16 cellular contexts compared by ENCODE assay signal in the genomic region with DNA sequence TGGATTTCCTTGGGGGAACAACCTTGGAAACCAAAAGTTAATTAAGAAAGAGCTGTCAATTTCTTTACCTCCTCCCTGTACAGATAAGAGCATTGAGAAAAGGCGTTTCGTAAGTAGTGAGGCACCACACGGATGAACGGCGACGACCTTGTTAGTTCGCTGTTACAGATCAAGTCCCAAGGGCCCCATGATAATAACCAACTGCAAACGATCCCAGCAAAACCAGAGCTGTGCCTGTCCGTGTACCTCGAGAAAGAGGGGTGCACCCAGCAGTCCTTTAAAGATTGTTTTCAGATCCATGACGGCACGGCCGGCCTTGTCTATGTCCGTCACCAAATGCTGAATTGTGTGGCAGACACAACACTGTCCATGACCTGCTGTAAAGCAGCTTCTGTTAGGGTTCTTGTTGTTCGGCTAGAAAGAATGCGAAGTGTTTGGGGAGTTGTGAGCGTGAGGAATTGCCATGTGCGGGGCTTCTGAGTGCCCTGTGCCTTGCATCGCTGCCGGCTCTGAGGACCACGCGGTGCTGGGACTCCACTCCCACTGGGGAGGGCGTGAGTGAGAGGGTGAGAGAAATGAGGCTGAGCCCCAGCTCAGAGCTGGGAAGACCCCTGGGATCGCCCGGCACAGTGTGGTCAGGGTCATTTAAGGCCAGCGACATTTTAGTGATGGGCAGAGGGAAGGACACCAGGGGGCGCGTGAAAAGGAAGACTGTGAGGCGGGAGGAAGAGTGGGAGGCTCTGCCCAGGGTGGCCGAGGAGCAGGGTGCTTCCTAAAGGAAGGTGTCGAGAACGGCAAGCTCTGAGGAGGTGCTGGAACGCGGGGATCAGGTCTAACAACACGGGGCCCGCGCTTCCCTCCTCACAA.
"Had no signal": no experiment of that assay in that cellular context is flagged by ENCODE, and none has a peak within 500 bp of the region (broad histone marks: within the 10 kb centered on the region; RNA-seq: fewer than 3 reads in every experiment).

No MANE protein-coding gene starts in this region.

- ATAC-seq: gastroesophageal sphincter; left lung; psoas muscle; right lobe of liver; stimulated activated effector memory CD8-positive, alpha-beta T cell treated with anti-CD3 and anti-CD28 coated beads, Interleukin-12 subunit alpha, Interleukin-12 subunit beta, amount 100 ng/mL, for 72 hours had no signal

- H3K27ac Mint-ChIP-seq: stimulated activated effector memory CD8-positive, alpha-beta T cell treated with anti-CD3 and anti-CD28 coated beads, Interleukin-12 subunit alpha, Interleukin-12 subunit beta, amount 100 ng/mL, for 72 hours; T-helper 1 cell treated with Interleukin-12 subunit alpha and Interleukin-12 subunit beta and Interleukin-4 antibody, amounts not matched to agents 30 μg/mL and 1 μg/mL, for 36 hours had no signal

- H3K36me3 Mint-ChIP-seq: stimulated activated effector memory CD8-positive, alpha-beta T cell treated with anti-CD3 and anti-CD28 coated beads, Interleukin-12 subunit alpha, Interleukin-12 subunit beta, amount 100 ng/mL, for 72 hours had no signal

- H3K9me3 Mint-ChIP-seq: stimulated activated effector memory CD8-positive, alpha-beta T cell treated with anti-CD3 and anti-CD28 coated beads, Interleukin-12 subunit alpha, Interleukin-12 subunit beta, amount 100 ng/mL, for 72 hours; T-helper 1 cell treated with Interleukin-12 subunit alpha and Interleukin-12 subunit beta and Interleukin-4 antibody, amounts not matched to agents 30 μg/mL and 1 μg/mL, for 36 hours had no signal

- H3K4me3 Mint-ChIP-seq: stimulated activated effector memory CD8-positive, alpha-beta T cell treated with anti-CD3 and anti-CD28 coated beads, Interleukin-12 subunit alpha, Interleukin-12 subunit beta, amount 100 ng/mL, for 72 hours; T-helper 1 cell treated with Interleukin-12 subunit alpha and Interleukin-12 subunit beta and Interleukin-4 antibody, amounts not matched to agents 30 μg/mL and 1 μg/mL, for 36 hours had no signal

- DNase-seq: activated CD4-positive, CD25-positive, alpha-beta regulatory T cell treated with anti-CD3 and anti-CD28 coated beads, Interleukin-2, amount 50 U/mL, for 72 hours; activated naive CD4-positive, alpha-beta T cell treated with anti-CD3 and anti-CD28 coated beads, Interleukin-2, amount 50 U/mL, for 16 hours; activated T-cell treated with anti-CD3 and anti-CD28 coated beads, Interleukin-2, amount 50 U/mL, for 1 hour; cerebellar nuclear complex; effector CD8-positive, alpha-beta T cell; heart left ventricle; left lung; mammary epithelial cell; ovary; psoas muscle; small intestine; stimulated activated CD4-positive, alpha-beta T cell treated with anti-CD3 and anti-CD28 coated beads, Interleukin-4, amount 100 ng/mL, for 24 hours had no signal
